In genomic region chr6:116531675-116532570, GRCh38 we compare ENCODE assay signal across 8 cellular contexts. TPM values are rescaled to one million over a fixed set of nuclear protein-coding genes. Genes with fewer than 3 reads are reported as not detected.
DNase-seq lines count a peak whose midpoint lies in the region; ATAC-seq and TF ChIP-seq lines count a peak whose summit lies in the region.

No MANE protein-coding gene starts in this region.

- peak; percentile 60 for TF ChIP-seq RAD21 in Ishikawa (IDR thresholded peaks at IDR 0.05; ENCODE audit: low read depth)

- peaks cover 3% of the 10 kb centered on the region; the same call in 1 of the 2 replicates for H3K4me1 ChIP-seq in DND-41 (ENCODE audit: insufficient read depth, low read length)

- no peak overlapping the region for H3K4me2 ChIP-seq in DND-41 (ENCODE audit: insufficient read depth, low read length)

- DNase-seq in DND-41 (peak; percentile 63), SIG-M5 (lab: John Stamatoyannopoulos, UW) (peak; percentile 12), glomerular visceral epithelial cell (ENCODE audit: extremely low spot score) (peak; percentile 70), pulmonary artery endothelial cell (ENCODE audit: low read depth, low spot score) (peak; percentile 53)
- DNase-seq in activated T-helper 9 cell treated with anti-CD3 and anti-CD28 coated beads, Interleukin-2, amount 50 U/mL, for 16 hours (ENCODE audit: low read depth), result peak; percentile 23

- H3K9ac ChIP-seq in DND-41 (ENCODE audit: low read depth, low read length), result no peak overlapping the region

- H3K27me3 ChIP-seq in DND-41 (ENCODE audit: insufficient read depth, low read length, poor library complexity), result peaks cover 9% of the 10 kb centered on the region

- no peaks in the 10 kb centered on the region for H3K36me3 ChIP-seq in DND-41 (ENCODE audit: insufficient read depth, low read length)

- no peak overlapping the region for H2AFZ ChIP-seq in DND-41 (ENCODE audit: low read depth, low read length)

- ATAC-seq in DND-41 (ENCODE audit: insufficient read depth, low read depth) (peak; percentile 92), GM21447 (IDR thresholded peaks at IDR 0.05; ENCODE audit: unreplicated experiment) (peak; percentile 85), HG03095 (IDR thresholded peaks at IDR 0.05; ENCODE audit: unreplicated experiment) (no peak)

- no peak overlapping the region for H3K27ac ChIP-seq in DND-41 (ENCODE audit: low read length)

- H4K20me1 ChIP-seq in DND-41 (ENCODE audit: insufficient read depth, low read length), result no peaks in the 10 kb centered on the region

- no peak for TF ChIP-seq EP300 in Ishikawa (IDR thresholded peaks at IDR 0.05; ENCODE audit: borderline replicate concordance)

- no peaks in the 10 kb centered on the region for H3K9me3 ChIP-seq in DND-41 (ENCODE audit: insufficient read depth, low read length, severe bottlenecking)

- no peak overlapping the region for H3K4me3 ChIP-seq in DND-41 (ENCODE audit: low read depth in 1 of 2, low read length in 2 of 2)

- peak; percentile 80 for TF ChIP-seq CTCF in DND-41 (IDR thresholded peaks at IDR 0.05; ENCODE audit: borderline replicate concordance, extremely low read depth, low read length, poor library complexity, severe bottlenecking)

- H3K79me2 ChIP-seq in DND-41 (ENCODE audit: insufficient read depth, low read length), result no peaks in the 10 kb centered on the region

TF ChIP-seq in Ishikawa, 13 proteins besides CTCF, POLR2A, EP300 and RAD21:
- TF ChIP-seq REST (IDR thresholded peaks at IDR 0.05; ENCODE audit: low read depth) (no peak), FOXM1 (IDR thresholded peaks at IDR 0.05; ENCODE audit: borderline replicate concordance, low read depth) (no peak), ZBTB7A (IDR thresholded peaks at IDR 0.05; ENCODE audit: low read depth) (no peak), CEBPB (IDR thresholded peaks at IDR 0.05) (no peak), NFIC (IDR thresholded peaks at IDR 0.05) (no peak)
TF ChIP-seq in Ishikawa: peak in this region for 0.

RNA-seq across cellular contexts. Expression of gene TRAPPC3L, which starts 13.6 kb away (rescaled TPM):
- total RNA-seq in pulmonary artery endothelial cell, result 0.04 and 0.07 TPM in 2 replicates

RNA-seq across cellular contexts. Expression of gene CALHM5, which starts 20.5 kb away (rescaled TPM):
- 7.8 and 14.8 TPM in 2 replicates for total RNA-seq in pulmonary artery endothelial cell

RNA-seq across cellular contexts. Expression of gene CALHM4, which starts 21.6 kb away (rescaled TPM):
- total RNA-seq in pulmonary artery endothelial cell, result 0.13 and 0.28 TPM in 2 replicates

RNA-seq across cellular contexts. Expression of gene RWDD1, which starts 39.4 kb away (rescaled TPM):
- 24.7 and 25.9 TPM in 2 replicates for total RNA-seq in pulmonary artery endothelial cell

Comparison
In these comparisons a context has a peak if more than half of its experiments do, and no peak if none do; other contexts are left out.
1. DNase-seq: peak in every context shown above with its lines; median percentile 70 in glomerular visceral epithelial cell; 63 in DND-41; 53 in pulmonary artery endothelial cell; 23 in activated T-helper 9 cell treated with anti-CD3 and anti-CD28 coated beads, Interleukin-2, amount 50 U/mL, for 16 hours; 12 in SIG-M5.